In genomic region chr7:158664406-158664805, GRCh38 we compare ENCODE assay signal across 8 cellular contexts.
"Had no signal": no experiment of that assay in that cellular context is flagged by ENCODE, and none has a peak within 500 bp of the region (broad histone marks: within the 10 kb centered on the region; RNA-seq: fewer than 3 reads in every experiment).

No MANE protein-coding gene starts in this region.

- H3K9me3 Mint-ChIP-seq: activated T-cell treated with anti-CD3 and anti-CD28 coated beads, Interleukin-2, amount 50 U/mL, for 4 hours; naive B cell had no signal

- H3K4me3 Mint-ChIP-seq: activated T-cell treated with anti-CD3 and anti-CD28 coated beads, Interleukin-2, amount 50 U/mL, for 4 hours; naive B cell had no signal

- H3K4me1 Mint-ChIP-seq: naive B cell had no signal

- ATAC-seq: upper lobe of right lung had no signal

- H3K27me3 Mint-ChIP-seq: naive B cell had no signal

- DNase-seq: activated T-cell treated with anti-CD3 and anti-CD28 coated beads, Interleukin-2, amount 50 U/mL, for 4 hours; islet precursor cell; mammary epithelial cell; naive B cell; stimulated activated CD4-positive, alpha-beta T cell treated with anti-CD3 and anti-CD28 coated beads, Interleukin-4, amount 100 ng/mL, for 1 hour; stomach; testis; upper lobe of right lung had no signal
